Comparison of ENCODE assay signal across 8 cellular contexts in the genomic region with DNA sequence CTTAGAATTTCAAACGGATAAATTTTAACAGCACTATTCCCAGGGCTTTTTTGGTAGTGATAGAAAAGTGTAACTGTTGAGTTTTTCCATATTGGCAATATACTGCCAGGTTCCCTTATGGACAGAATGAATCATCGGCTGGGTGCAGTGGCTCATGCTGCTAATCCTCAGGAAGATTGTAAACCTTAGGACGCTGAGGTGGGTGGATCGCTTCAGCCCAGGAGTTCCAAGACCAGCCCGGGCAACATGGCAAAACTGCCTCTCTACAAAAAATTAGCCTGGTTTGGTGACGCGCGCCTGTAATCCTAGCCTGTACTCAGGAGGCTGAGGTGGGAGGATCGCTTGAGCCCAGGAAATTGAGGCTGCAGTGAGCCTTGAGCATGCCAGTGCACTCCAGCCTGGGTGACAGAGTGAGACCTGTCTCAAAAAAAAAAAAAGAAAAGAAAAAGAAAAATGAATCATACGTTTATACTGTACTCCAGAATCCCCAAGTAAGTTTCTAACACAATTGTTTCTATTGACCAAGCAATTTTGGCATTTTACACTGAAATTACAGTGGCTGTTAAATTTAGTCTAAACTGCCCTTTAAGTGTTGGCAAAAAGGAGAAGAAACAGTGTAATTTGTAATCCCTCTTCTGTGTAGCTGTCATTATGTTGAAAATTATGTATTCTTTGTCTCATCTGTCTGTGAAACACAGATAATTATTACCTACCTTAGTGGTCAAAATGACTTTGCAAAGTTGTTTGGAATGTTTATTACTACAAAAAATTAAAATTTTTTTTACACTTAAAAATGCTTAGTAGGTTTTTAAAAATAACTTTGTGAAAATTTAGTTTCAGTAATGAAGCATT. TPM values are rescaled to one million over a fixed set of nuclear protein-coding genes. Genes with fewer than 3 reads are reported as not detected.
DNase-seq lines count a peak whose midpoint lies in the region; ATAC-seq and TF ChIP-seq lines count a peak whose summit lies in the region.

No MANE protein-coding gene starts in this region.

- H2AFZ ChIP-seq in GM23338 (no peak overlapping the region), neuronal stem cell (ENCODE audit: low read length) (no peak overlapping the region)

- H4K91ac ChIP-seq in neuronal stem cell (ENCODE audit: low read depth, low read length, poor library complexity) = no peak overlapping the region

- H3K27ac ChIP-seq in GM23338 (ENCODE audit: low read depth) = no peak overlapping the region
- H3K27ac ChIP-seq in substantia nigra (ENCODE audit: low read depth, low read length, poor library complexity, severe bottlenecking) = no peak overlapping the region
- no peak overlapping the region for H3K27ac ChIP-seq in neuronal stem cell (replicated peaks; ENCODE audit: low read length)

- no peaks in the 10 kb centered on the region for H3K36me3 ChIP-seq in GM23338 (ENCODE audit: insufficient read depth)
- no peaks in the 10 kb centered on the region for H3K36me3 ChIP-seq in iPS-15b (ENCODE audit: control insufficient read depth, insufficient read depth, low read length)
- peaks cover 0 to 5% of the 10 kb centered on the region in 2 donors for H3K36me3 ChIP-seq in neuronal stem cell (replicated peaks in 1 of 2; ENCODE audit: control insufficient read depth in 2 of 2, insufficient read depth in 2 of 2, low read length in 2 of 2)

- no peak overlapping the region for H3K14ac ChIP-seq in neuronal stem cell (ENCODE audit: low read length)

- H3K9me3 ChIP-seq in iPS-15b (ENCODE audit: control insufficient read depth, insufficient read depth, low read length) = no peaks in the 10 kb centered on the region
- H3K9me3 ChIP-seq in neuronal stem cell (replicated peaks in 1 of 2; ENCODE audit: control insufficient read depth in 2 of 2, insufficient read depth in 1 of 2, low read depth in 1 of 2, low read length in 2 of 2) = no peaks in the 10 kb centered on the region

- no peaks in the 10 kb centered on the region for H3K9me3 Mint-ChIP-seq in GM23338
- H3K9me3 Mint-ChIP-seq in activated B cell treated with CpG ODN at 0.5 μM for 24 hours = no peaks in the 10 kb centered on the region
- no peaks in the 10 kb centered on the region for H3K9me3 Mint-ChIP-seq in stimulated activated memory B cell treated with anti-CD40 and anti-IgM and Interleukin-4, amounts not matched to agents 10 μg/mL and 1 μg/mL and 100 μg/mL, for 72 hours

- no peak overlapping the region for H2BK5ac ChIP-seq in neuronal stem cell (ENCODE audit: low read length)

- WGBS in neuronal stem cell (ENCODE audit: extremely low coverage in 2 of 2, insufficient read length in 2 of 2, insufficient replicate concordance in 1 of 2), 2 donors = no CpG with 5 or more reads among the region's 10 CpGs

- no peak overlapping the region for H2BK120ac ChIP-seq in neuronal stem cell (ENCODE audit: low read depth, low read length)

- no peak overlapping the region for H4K8ac ChIP-seq in neuronal stem cell (ENCODE audit: low read depth, low read length)

- H3K4me1 ChIP-seq in GM23338 (ENCODE audit: insufficient read depth) (peaks cover 11% of the 10 kb centered on the region), iPS-15b (ENCODE audit: control insufficient read depth, insufficient read depth, low read length) (peaks cover 3% of the 10 kb centered on the region), neuronal stem cell (ENCODE audit: control insufficient read depth in 2 of 2, insufficient read depth in 1 of 2, low read depth in 1 of 2, low read length in 2 of 2) (peaks cover 3 to 10% of the 10 kb centered on the region in 2 donors)

- H3F3A ChIP-seq in GM23338 (replicated peaks; ENCODE audit: low read depth) = no peaks in the 10 kb centered on the region

- peaks cover 67% of the 10 kb centered on the region for H3K79me2 ChIP-seq in GM23338 (replicated peaks; ENCODE audit: insufficient read depth)

- H2BK12ac ChIP-seq in neuronal stem cell (ENCODE audit: low read length) = no peak overlapping the region

- H3K4me1 Mint-ChIP-seq in GM23338 (peaks cover 15% of the 10 kb centered on the region), activated B cell treated with CpG ODN at 0.5 μM for 24 hours (peaks cover 30% of the 10 kb centered on the region)
- peaks cover 34% of the 10 kb centered on the region for H3K4me1 Mint-ChIP-seq in stimulated activated memory B cell treated with anti-CD40 and anti-IgM and Interleukin-4, amounts not matched to agents 10 μg/mL and 1 μg/mL and 100 μg/mL, for 72 hours

- H4K20me1 ChIP-seq in GM23338 (replicated peaks; ENCODE audit: insufficient read depth) = peaks cover 18% of the 10 kb centered on the region; the same call in 1 of the 2 replicates

- no peaks in the 10 kb centered on the region; the same call in 2 of the 3 replicates for H3K36me3 Mint-ChIP-seq in GM23338 (ENCODE audit: low read depth)
- H3K36me3 Mint-ChIP-seq in activated B cell treated with CpG ODN at 0.5 μM for 24 hours (ENCODE audit: low read depth) = peaks cover 10% of the 10 kb centered on the region
- no peaks in the 10 kb centered on the region for H3K36me3 Mint-ChIP-seq in stimulated activated memory B cell treated with anti-CD40 and anti-IgM and Interleukin-4, amounts not matched to agents 10 μg/mL and 1 μg/mL and 100 μg/mL, for 72 hours

- H3K4me2 ChIP-seq in GM23338 (peak overlapping the region; percentile 91), neuronal stem cell (ENCODE audit: insufficient read depth, low read length, poor library complexity, severe bottlenecking) (no peak overlapping the region)

- H2BK15ac ChIP-seq in neuronal stem cell (ENCODE audit: low read length) = no peak overlapping the region

- H3K23ac ChIP-seq in neuronal stem cell (ENCODE audit: low read depth, low read length, poor library complexity) = no peak overlapping the region

- no peak overlapping the region for H3K4ac ChIP-seq in neuronal stem cell (ENCODE audit: low read length)

- TF ChIP-seq CTCF in GM23338 (conservative IDR thresholded peaks at IDR 0.05; ENCODE audit: low read depth in 2 of 2) (no peak), activated B cell treated with CpG ODN at 0.5 μM for 24 hours (IDR thresholded peaks at IDR 0.05) (no peak)

- H3K27me3 Mint-ChIP-seq in GM23338 (ENCODE audit: insufficient read depth, low read depth, poor library complexity) = peaks cover 2% of the 10 kb centered on the region
- H3K27me3 Mint-ChIP-seq in activated B cell treated with CpG ODN at 0.5 μM for 24 hours = no peaks in the 10 kb centered on the region
- H3K27me3 Mint-ChIP-seq in stimulated activated memory B cell treated with anti-CD40 and anti-IgM and Interleukin-4, amounts not matched to agents 10 μg/mL and 1 μg/mL and 100 μg/mL, for 72 hours = no peaks in the 10 kb centered on the region

- peaks cover 11% of the 10 kb centered on the region for H3K79me1 ChIP-seq in neuronal stem cell (ENCODE audit: low read depth, low read length)

- intact Hi-C loops in activated B cell treated with CpG ODN at 0.5 μM for 24 hours (cut with micrococcal nuclease) = loop anchor here (2.0 to 5.0 kb wide), 2 partner anchors 23 to 665 kb away; partner anchors contain the start of gene ATP8A1

- DNase-seq in ACHN = peak; percentile 12
- no peak for DNase-seq in GM23338 (ENCODE audit: low spot score)
- DNase-seq in activated B cell treated with CpG ODN at 0.5 μM for 24 hours = no peak
- no peak for DNase-seq in substantia nigra (lab: John Stamatoyannopoulos, UW)
- DNase-seq in COLO829 (ENCODE audit: low spot score) = no peak
- DNase-seq in neuronal stem cell (ENCODE audit: low spot score) = no peak

- H3K27me3 ChIP-seq in GM23338 (ENCODE audit: insufficient read depth) = no peaks in the 10 kb centered on the region
- H3K27me3 ChIP-seq in iPS-15b (ENCODE audit: control insufficient read depth, insufficient read depth, low read length) = no peaks in the 10 kb centered on the region
- H3K27me3 ChIP-seq in neuronal stem cell (ENCODE audit: control insufficient read depth in 3 of 3, insufficient read depth in 3 of 3, low read depth in 1 of 3, low read length in 3 of 3) = no peaks in the 10 kb centered on the region

- H2AK5ac ChIP-seq in neuronal stem cell (ENCODE audit: low read depth, low read length) = no peak overlapping the region

- CTCF ChIA-PET in activated B cell treated with CpG ODN at 0.5 μM for 24 hours (lab: Charles Lee) = no interaction called here

- H3K27ac Mint-ChIP-seq in GM23338 (no peak overlapping the region), activated B cell treated with CpG ODN at 0.5 μM for 24 hours (no peak overlapping the region)
- no peak overlapping the region for H3K27ac Mint-ChIP-seq in stimulated activated memory B cell treated with anti-CD40 and anti-IgM and Interleukin-4, amounts not matched to agents 10 μg/mL and 1 μg/mL and 100 μg/mL, for 72 hours

- H3K4me3 Mint-ChIP-seq in GM23338 (peak overlapping the region; percentile 94), activated B cell treated with CpG ODN at 0.5 μM for 24 hours (peak overlapping the region; percentile 98)
- no peak overlapping the region for H3K4me3 Mint-ChIP-seq in stimulated activated memory B cell treated with anti-CD40 and anti-IgM and Interleukin-4, amounts not matched to agents 10 μg/mL and 1 μg/mL and 100 μg/mL, for 72 hours

- POLR2A ChIA-PET in activated B cell treated with CpG ODN at 0.5 μM for 24 hours (lab: Charles Lee) = no interaction called here

- H3K4me3 ChIP-seq in GM23338 (peak overlapping the region; percentile 90), iPS-15b (ENCODE audit: low read depth, low read length) (peak overlapping the region; percentile 98), neuronal stem cell (ENCODE audit: low read length in 2 of 2) (peak overlapping the region in 1 of 2 donors; percentile 25)

- H3K9ac ChIP-seq in iPS-15b (ENCODE audit: low read depth, low read length) (no peak overlapping the region), neuronal stem cell (ENCODE audit: low read depth, low read length, poor library complexity) (no peak overlapping the region)

- no peak overlapping the region for H3K18ac ChIP-seq in neuronal stem cell (ENCODE audit: low read length)

- ATAC-seq in GM23338 (no peak), activated B cell treated with CpG ODN at 0.5 μM for 24 hours (ENCODE audit: low read depth) (no peak)
- ATAC-seq in stimulated activated memory B cell treated with anti-CD40 and anti-IgM and Interleukin-4, amounts not matched to agents 10 μg/mL and 1 μg/mL and 100 μg/mL, for 72 hours = no peak

- H3K9me2 ChIP-seq in GM23338 (ENCODE audit: insufficient read depth) = no peaks in the 10 kb centered on the region

- in situ Hi-C loops in ACHN (cut with HindIII; ENCODE audit: low pct_ligation_motif_present, low pct_unique_long_range_greater_than_20kb, low sequenced_read_pairs) = no loop called here

RNA-seq across cellular contexts. Expression of gene SLC30A9, which starts 1.8 kb away (rescaled TPM):
- 74.6 and 95.4 TPM in 2 replicates for total RNA-seq in GM23338 (2014; rRNA removed; shearing (Covaris generic))
- polyA plus RNA-seq in GM23338 (2016; fragmentation: Nextera tagmentation; extraction: Ambion mirVana) = 51.9 and 67.3 TPM in 2 replicates
- 29.0 and 33.4 TPM in 2 replicates for total RNA-seq in activated B cell treated with CpG ODN at 0.5 μM for 24 hours
- polyA plus RNA-seq in neuronal stem cell (2013, experiment 1 of 2) = 41.7 TPM
- 42.4 TPM for polyA plus RNA-seq in neuronal stem cell (2013, experiment 2 of 2)

RNA-seq across cellular contexts. Expression of gene DCAF4L1, which starts 10.6 kb away (rescaled TPM):
- total RNA-seq in GM23338 (2014; rRNA removed; shearing (Covaris generic)) = 0.43 and 0.63 TPM in 2 replicates
- 0.37 and 0.55 TPM in 2 replicates for polyA plus RNA-seq in GM23338 (2016; fragmentation: Nextera tagmentation; extraction: Ambion mirVana)
- 0.22 and 0.24 TPM in 2 replicates for total RNA-seq in activated B cell treated with CpG ODN at 0.5 μM for 24 hours
- 0.04 TPM for polyA plus RNA-seq in neuronal stem cell (2013, experiment 1 of 2)
- polyA plus RNA-seq in neuronal stem cell (2013, experiment 2 of 2) = 0.03 TPM

RNA-seq across cellular contexts. Expression of gene TMEM33, which starts 56.9 kb away (rescaled TPM):
- 117 and 146 TPM in 2 replicates for total RNA-seq in GM23338 (2014; rRNA removed; shearing (Covaris generic))
- 43.5 and 46.2 TPM in 2 replicates for polyA plus RNA-seq in GM23338 (2016; fragmentation: Nextera tagmentation; extraction: Ambion mirVana)
- 34.3 and 40.0 TPM in 2 replicates for total RNA-seq in activated B cell treated with CpG ODN at 0.5 μM for 24 hours
- 29.4 TPM for polyA plus RNA-seq in neuronal stem cell (2013, experiment 1 of 2)
- polyA plus RNA-seq in neuronal stem cell (2013, experiment 2 of 2) = 32.7 TPM
